In genomic region chr14:94136575-94137331, GRCh38 we compare ENCODE assay signal across 1 cellular context.
TF ChIP-seq lines count a peak whose summit lies in the region.

No MANE protein-coding gene starts in this region.

TF ChIP-seq in H1, 55 proteins besides CTCF, POLR2A, EP300 and RAD21:
- TF ChIP-seq ATF2 (IDR thresholded peaks at IDR 0.05; ENCODE audit: low read length): 0 out of 2 replicates have a peak, but pooled peaks have one; percentile 33
- no peak for TF ChIP-seq CBX8 (IDR thresholded peaks at IDR 0.05; ENCODE audit: borderline replicate concordance, low read depth, low read length)
- TF ChIP-seq POLR2AphosphoS5 (IDR thresholded peaks at IDR 0.05; ENCODE audit: low read depth, low read length): no peak
- TF ChIP-seq MAX (IDR thresholded peaks at IDR 0.05): no peak
- TF ChIP-seq CTBP2 (IDR thresholded peaks at IDR 0.05; ENCODE audit: borderline replicate concordance, insufficient read depth, insufficient read length, low read length): no peak
- no peak for TF ChIP-seq USF2 (IDR thresholded peaks at IDR 0.05; ENCODE audit: low read length)
- no peak for TF ChIP-seq NRF1 (IDR thresholded peaks at IDR 0.05; ENCODE audit: low read depth, low read length)
- no peak for TF ChIP-seq KDM1A (IDR thresholded peaks at IDR 0.05; ENCODE audit: borderline replicate concordance, low read length)
- peak; percentile 36; the same call in 1 of the 2 replicates for TF ChIP-seq CREB1 (IDR thresholded peaks at IDR 0.05)
- TF ChIP-seq FOSL1 (IDR thresholded peaks at IDR 0.05; ENCODE audit: insufficient read depth, low read depth, low read length): no peak
- TF ChIP-seq CHD1 (IDR thresholded peaks at IDR 0.05; ENCODE audit: low read depth, low read length): no peak
- TF ChIP-seq RBBP5 (IDR thresholded peaks at IDR 0.05; ENCODE audit: borderline replicate concordance, low read depth, low read length): no peak
- TF ChIP-seq ZNF274 (IDR thresholded peaks at IDR 0.05; ENCODE audit: borderline replicate concordance, extremely low read depth, low read length): no peak
- TF ChIP-seq SP1 (IDR thresholded peaks at IDR 0.05; ENCODE audit: low read depth, low read length): no peak
- 0 out of 4 replicates have a peak, but pooled peaks of 1 of the 2 experiments have one; percentile 45 for TF ChIP-seq SIN3A (conservative IDR thresholded peaks at IDR 0.05 in 1 of 2, IDR thresholded peaks at IDR 0.05 in 1 of 2; ENCODE audit: low read depth in 1 of 2, low read length in 2 of 2)
- no peak for TF ChIP-seq YY1 (IDR thresholded peaks at IDR 0.05; ENCODE audit: low read depth, low read length)
- TF ChIP-seq TEAD4 (IDR thresholded peaks at IDR 0.05; ENCODE audit: low read depth, low read length): peak; percentile 41; the same call in 1 of the 2 replicates
- no peak for TF ChIP-seq TAF7 (optimal IDR thresholded peaks at IDR 0.05; ENCODE audit: borderline replicate concordance, low read depth, low read length)
- no peak for TF ChIP-seq HDAC6 (IDR thresholded peaks at IDR 0.05; ENCODE audit: low read depth, low read length)
- no peak for TF ChIP-seq CBX5 (IDR thresholded peaks at IDR 0.05; ENCODE audit: low read depth, low read length)
- no peak for TF ChIP-seq HDAC2 (IDR thresholded peaks at IDR 0.05; ENCODE audit: borderline replicate concordance in 1 of 2, low read depth in 2 of 2, low read length in 2 of 2)
